ENCODE assay signal across 8 cellular contexts in genomic region chr16:2148714-2149629, GRCh38. TPM values are rescaled to one million over a fixed set of nuclear protein-coding genes. Genes with fewer than 3 reads are reported as not detected.
A peak's percentile ranks its signal among the peaks of the same experiment; 100 is the strongest.
DNase-seq lines count a peak whose midpoint lies in the region; ATAC-seq and TF ChIP-seq lines count a peak whose summit lies in the region.

No MANE protein-coding gene starts in this region.

- TF ChIP-seq CTCF in kidney epithelial cell (IDR thresholded peaks at IDR 0.05; ENCODE audit: insufficient read depth, low read length, poor library complexity, severe bottlenecking) (no peak), thyroid gland (IDR thresholded peaks at IDR 0.05) (peak in 1 of 6 experiments; percentile 22)

- H3K4me1 ChIP-seq in HUES64 (ENCODE audit: insufficient read depth, low read length) (peaks cover 18% of the 10 kb centered on the region), thyroid gland (peaks cover 37 to 52% of the 10 kb centered on the region in 2 donors)

- peaks cover 25% of the 10 kb centered on the region for H3K36me3 ChIP-seq in HUES64 (ENCODE audit: insufficient read depth, low read length)
- H3K36me3 ChIP-seq in kidney epithelial cell (ENCODE audit: control insufficient read depth, insufficient read depth, low read length), result peaks cover 8% of the 10 kb centered on the region
- H3K36me3 ChIP-seq in thyroid gland, result no peaks in the 10 kb centered on the region

- H3K9me3 Mint-ChIP-seq in activated naive CD8-positive, alpha-beta T cell (ENCODE audit: low read depth), result no peaks in the 10 kb centered on the region

- H3K27ac ChIP-seq in HUES64 (ENCODE audit: low read depth, low read length) (peak overlapping the region; percentile 28; the same call in 1 of the 2 replicates), thyroid gland (no peak overlapping the region)

- H3K4me3 Mint-ChIP-seq in activated naive CD8-positive, alpha-beta T cell, result peak overlapping the region; percentile 44

- TF ChIP-seq POLR2A in thyroid gland (IDR thresholded peaks at IDR 0.05), result no peak

- peak overlapping the region; percentile 100 for H3K9ac ChIP-seq in HUES64 (ENCODE audit: low read depth, low read length)

- H3K9me3 ChIP-seq in HUES64 (ENCODE audit: insufficient read depth, low read depth, low read length) (no peaks in the 10 kb centered on the region), thyroid gland (no peaks in the 10 kb centered on the region)

- H3K4me3 ChIP-seq in HUES64 (ENCODE audit: low read length) (peak overlapping the region; percentile 56), kidney epithelial cell (ENCODE audit: low read depth, low read length) (peak overlapping the region; percentile 30), thyroid gland (replicated peaks in 1 of 3) (peak overlapping the region in 1 of 3 donors; percentile 43)

- H3K27ac Mint-ChIP-seq in activated naive CD8-positive, alpha-beta T cell, result no peak overlapping the region

- peaks cover 6% of the 10 kb centered on the region for H3K36me3 Mint-ChIP-seq in activated naive CD8-positive, alpha-beta T cell

- WGBS in HUES64, result 1% methylated on average over 62 of the region's 62 CpGs
- 12 to 16% methylated on average over 14 to 17 of the region's 62 CpGs for WGBS in thyroid gland, 2 donors

- ATAC-seq in GM21786 (IDR thresholded peaks at IDR 0.05; ENCODE audit: unreplicated experiment), result no peak

- intact Hi-C loops in thyroid gland (cut with DNase I), result no loop called here

- H3K4me1 Mint-ChIP-seq in activated naive CD8-positive, alpha-beta T cell (ENCODE audit: low read depth), result peaks cover 18% of the 10 kb centered on the region

- DNase-seq in DMS 273 (lab: John Stamatoyannopoulos, UW; ENCODE audit: unreplicated experiment) (peak; percentile 82), kidney epithelial cell (ENCODE audit: low read depth) (no peak), thyroid gland (peak; percentile 30 to 47), globus pallidus (ENCODE audit: low spot score) (no peak), NCI-H2107 (lab: John Stamatoyannopoulos, UW) (no peak)

- H3K27me3 Mint-ChIP-seq in activated naive CD8-positive, alpha-beta T cell, result no peaks in the 10 kb centered on the region

- H3K27me3 ChIP-seq in HUES64 (ENCODE audit: insufficient read depth, low read length), result no peaks in the 10 kb centered on the region; the same call in 1 of the 2 replicates
- no peaks in the 10 kb centered on the region for H3K27me3 ChIP-seq in kidney epithelial cell (ENCODE audit: control insufficient read depth, insufficient read depth, low read length)
- H3K27me3 ChIP-seq in thyroid gland, result no peaks in the 10 kb centered on the region

RNA-seq across cellular contexts. Expression of gene RAB26, which starts 0.5 kb away (rescaled TPM):
- 2.6 TPM for polyA plus RNA-seq in HUES64 (2013, experiment 1 of 2)
- 2.7 TPM for polyA plus RNA-seq in HUES64 (2013, experiment 2 of 2)
- total RNA-seq in kidney epithelial cell (0.54 and 0.68 TPM in 2 replicates), thyroid gland (1 to 10 TPM in 1 of 4 donors, under 1 TPM in 2, not detected in 1; 0.40 to 1.6 (median 0.89) TPM)

RNA-seq across cellular contexts. Expression of gene TRAF7, which starts 6.6 kb away (rescaled TPM):
- polyA plus RNA-seq in HUES64 (2013, experiment 1 of 2), result 59.5 TPM
- polyA plus RNA-seq in HUES64 (2013, experiment 2 of 2), result 62.1 TPM
- 82.7 and 83.9 TPM in 2 replicates for total RNA-seq in kidney epithelial cell
- total RNA-seq in thyroid gland, result 10 to 100 TPM; 27.7 to 51.9 (median 41.5) TPM

RNA-seq across cellular contexts. Expression of gene PKD1, which starts 13.3 kb away (rescaled TPM):
- 20.3 TPM for polyA plus RNA-seq in HUES64 (2013, experiment 1 of 2)
- polyA plus RNA-seq in HUES64 (2013, experiment 2 of 2), result 21.6 TPM
- 85.6 and 102 TPM in 2 replicates for total RNA-seq in kidney epithelial cell
- total RNA-seq in thyroid gland, result 100 to 1,000 TPM in 1 of 4 donors, 10 to 100 TPM in 3; 66.9 to 153 (median 87.7) TPM

RNA-seq across cellular contexts. Expression of gene CASKIN1, which starts 47.4 kb away (rescaled TPM):
- 1.9 TPM for polyA plus RNA-seq in HUES64 (2013, experiment 1 of 2)
- polyA plus RNA-seq in HUES64 (2013, experiment 2 of 2), result 2.3 TPM
- total RNA-seq in kidney epithelial cell (0.07 and 0.08 TPM in 2 replicates), thyroid gland (1 to 10 TPM in 1 of 4 donors, under 1 TPM in 3; 0.13 to 1.2 (median 0.40) TPM)

RNA-seq across cellular contexts. Expression of gene MLST8, which starts 56.3 kb away (rescaled TPM):
- polyA plus RNA-seq in HUES64 (2013, experiment 1 of 2), result 66.0 TPM
- polyA plus RNA-seq in HUES64 (2013, experiment 2 of 2), result 70.6 TPM
- total RNA-seq in kidney epithelial cell, result 77.2 and 102 TPM in 2 replicates
- 10 to 100 TPM; 61.0 to 95.6 (median 63.1) TPM for total RNA-seq in thyroid gland

Comparison
In these comparisons a context has a peak if more than half of its experiments do, and no peak if none do; other contexts are left out.
1. DNase-seq: peak in DMS 273 (single experiment) and thyroid gland (2 of 2); none in kidney epithelial cell (single experiment), globus pallidus (single experiment) and NCI-H2107 (single experiment).